Comparison of ENCODE assay signal across 15 cellular contexts in the genomic region with DNA sequence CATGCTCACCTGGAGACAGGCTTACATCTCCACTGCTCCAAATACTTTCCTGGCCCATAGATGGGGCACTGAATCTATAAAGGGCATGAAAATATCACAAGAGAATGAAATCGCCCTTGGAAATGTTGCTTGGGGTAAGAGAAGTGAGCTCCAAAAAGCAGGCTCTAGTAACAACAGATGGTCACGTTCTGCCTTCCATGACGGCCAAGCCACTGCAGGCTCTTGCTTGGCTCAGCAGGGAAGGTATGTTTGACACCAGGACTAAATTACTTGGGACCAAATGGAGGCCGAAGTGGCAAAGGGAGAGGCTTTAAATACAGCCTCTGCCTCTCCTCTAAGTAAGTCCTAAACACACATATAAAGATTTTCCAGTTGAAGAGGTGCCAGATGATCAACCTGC. TPM values are rescaled to one million over a fixed set of nuclear protein-coding genes. Genes with fewer than 3 reads are reported as not detected.
A peak's percentile ranks its signal among the peaks of the same experiment; 100 is the strongest.
DNase-seq lines count a peak whose midpoint lies in the region; ATAC-seq and TF ChIP-seq lines count a peak whose summit lies in the region.
"Had no signal": no experiment of that assay in that cellular context is flagged by ENCODE, and none has a peak within 500 bp of the region (broad histone marks: within the 10 kb centered on the region; RNA-seq: fewer than 3 reads in every experiment).

No MANE protein-coding gene starts in this region.

- no peak for TF ChIP-seq CTCF in heart left ventricle (IDR thresholded peaks at IDR 0.05)
- no peak for TF ChIP-seq CTCF in glutamatergic neuron (IDR thresholded peaks at IDR 0.05; ENCODE audit: partially characterized antibody, unreplicated experiment)
- TF ChIP-seq CTCF in neural progenitor cell (IDR thresholded peaks at IDR 0.05), result no peak

- H3K27me3 ChIP-seq in heart left ventricle, result no peaks in the 10 kb centered on the region
- peaks cover 0 to 13% (median 8%) of the 10 kb centered on the region in 5 donors for H3K27me3 ChIP-seq in subcutaneous abdominal adipose tissue (ENCODE audit: control insufficient read depth in 5 of 5, insufficient read depth in 4 of 5, low read length in 5 of 5)
- peaks cover 14% of the 10 kb centered on the region for H3K27me3 ChIP-seq in neural progenitor cell

- peak overlapping the region in 2 of 12 donors; percentile 3 to 6 for H3K4me3 ChIP-seq in heart left ventricle
- no peak overlapping the region for H3K4me3 ChIP-seq in subcutaneous abdominal adipose tissue (ENCODE audit: low read depth in 1 of 5, low read length in 5 of 5)
- no peak overlapping the region for H3K4me3 ChIP-seq in neural progenitor cell
- H3K4me3 ChIP-seq: A549, K562, SK-N-MC had no signal

- no peak for TF ChIP-seq POLR2A in heart left ventricle (IDR thresholded peaks at IDR 0.05)

- H3K27me3 Mint-ChIP-seq in glutamatergic neuron (ENCODE audit: unreplicated experiment) (peaks cover 20% of the 10 kb centered on the region), neural progenitor cell (ENCODE audit: insufficient read depth, low read depth) (peaks cover 7% of the 10 kb centered on the region)
- H3K27me3 Mint-ChIP-seq: CD4-positive, alpha-beta T cell had no signal

- peak overlapping the region; percentile 66 for H3K4me3 Mint-ChIP-seq in glutamatergic neuron (ENCODE audit: unreplicated experiment)
- H3K4me3 Mint-ChIP-seq in neural progenitor cell, result no peak overlapping the region
- H3K4me3 Mint-ChIP-seq: CD4-positive, alpha-beta T cell had no signal

- H3K9ac ChIP-seq in subcutaneous abdominal adipose tissue (ENCODE audit: low read length in 5 of 5) (no peak overlapping the region), neural progenitor cell (no peak overlapping the region)

- peaks cover 70% of the 10 kb centered on the region for H4K20me1 ChIP-seq in neural progenitor cell (ENCODE audit: low read depth)

- DNase-seq in heart left ventricle, result no peak
- DNase-seq in cardiac septum (ENCODE audit: low spot score), result no peak
- DNase-seq in NCI-H1694 treated with DMSO at 0.1 percent for 48 hours (lab: John Stamatoyannopoulos, UW), result peak; percentile 84
- no peak for DNase-seq in glutamatergic neuron
- no peak for DNase-seq in neural progenitor cell (ENCODE audit: low spot score)
- DNase-seq: Caco-2; CD4-positive, alpha-beta T cell; NCI-H1105 treated with DMSO at 0.1 percent for 48 hours; NCI-H187; SHP77 had no signal

- H3K9me3 ChIP-seq in heart left ventricle, result no peaks in the 10 kb centered on the region
- no peaks in the 10 kb centered on the region for H3K9me3 ChIP-seq in subcutaneous abdominal adipose tissue (ENCODE audit: control insufficient read depth in 5 of 5, low read length in 5 of 5)
- H3K9me3 ChIP-seq in neural progenitor cell (ENCODE audit: low read depth), result no peaks in the 10 kb centered on the region
- H3K9me3 ChIP-seq: A549, Caco-2 had no signal

- intact Hi-C loops in heart left ventricle (cut with DNase I), result no loop called here
- intact Hi-C loops in cardiac septum (cut with DNase I), result no loop called here

- 84 to 89% (median 86%) methylated on average over 4 of the region's 4 CpGs for WGBS in heart left ventricle, 4 donors

- H3K9me3 Mint-ChIP-seq in glutamatergic neuron (ENCODE audit: unreplicated experiment), result peaks cover 20% of the 10 kb centered on the region
- H3K9me3 Mint-ChIP-seq in neural progenitor cell, result no peaks in the 10 kb centered on the region
- H3K9me3 Mint-ChIP-seq: CD4-positive, alpha-beta T cell had no signal

- ATAC-seq in heart left ventricle (no peak), HG03175 (IDR thresholded peaks at IDR 0.05; ENCODE audit: unreplicated experiment) (no peak)
- ATAC-seq: A549, K562 had no signal

- H3K36me3 Mint-ChIP-seq in glutamatergic neuron (ENCODE audit: unreplicated experiment), result no peaks in the 10 kb centered on the region
- peaks cover 7% of the 10 kb centered on the region for H3K36me3 Mint-ChIP-seq in neural progenitor cell

- peaks cover 0 to 8% (median 0%) of the 10 kb centered on the region in 9 donors for H3K36me3 ChIP-seq in heart left ventricle
- H3K36me3 ChIP-seq in subcutaneous abdominal adipose tissue (ENCODE audit: control insufficient read depth in 5 of 5, insufficient read depth in 5 of 5, low read length in 5 of 5), result peaks cover 0 to 5% (median 0%) of the 10 kb centered on the region in 5 donors
- no peaks in the 10 kb centered on the region for H3K36me3 ChIP-seq in neural progenitor cell

- H2AFZ ChIP-seq in neural progenitor cell (replicated peaks), result no peak overlapping the region

- no peak overlapping the region for H3K4me2 ChIP-seq in neural progenitor cell
- H3K4me2 ChIP-seq: A549 had no signal

- H3K27ac Mint-ChIP-seq in glutamatergic neuron (ENCODE audit: unreplicated experiment), result peak overlapping the region; percentile 92
- no peak overlapping the region for H3K27ac Mint-ChIP-seq in neural progenitor cell
- H3K27ac Mint-ChIP-seq: CD4-positive, alpha-beta T cell had no signal

- H3K27ac ChIP-seq in heart left ventricle (peak overlapping the region; percentile 44 to 81 (median 72)), subcutaneous abdominal adipose tissue (ENCODE audit: low read depth, low read length) (peak overlapping the region; percentile 30), neural progenitor cell (no peak overlapping the region)
- H3K27ac ChIP-seq: A549, SK-N-MC had no signal

- peaks cover 8% of the 10 kb centered on the region for H3K79me2 ChIP-seq in neural progenitor cell (ENCODE audit: low read depth)

- H3K4me1 ChIP-seq in heart left ventricle (peaks cover 8 to 77% (median 55%) of the 10 kb centered on the region in 12 donors), subcutaneous abdominal adipose tissue (ENCODE audit: control insufficient read depth in 5 of 5, insufficient read depth in 5 of 5, low read length in 5 of 5) (peaks cover 12 to 74% (median 32%) of the 10 kb centered on the region in 5 donors), neural progenitor cell (peaks cover 6% of the 10 kb centered on the region)

- peaks cover 40% of the 10 kb centered on the region for H3K4me1 Mint-ChIP-seq in glutamatergic neuron (ENCODE audit: low read depth, unreplicated experiment)
- peaks cover 43% of the 10 kb centered on the region for H3K4me1 Mint-ChIP-seq in neural progenitor cell

- H3F3A ChIP-seq in neural progenitor cell (ENCODE audit: low read depth), result no peaks in the 10 kb centered on the region

RNA-seq across cellular contexts. Expression of a gene that starts 5.3 kb away (rescaled TPM):
- total RNA-seq in heart left ventricle, result 100 to 1,000 TPM; 134 to 171 (median 156) TPM
- 10 to 100 TPM; 64.5 to 93.2 TPM for polyA plus RNA-seq in heart left ventricle
- total RNA-seq in cardiac septum, result 158 TPM
- total RNA-seq in glutamatergic neuron (ENCODE audit: unreplicated experiment), result 219 TPM
- 36.7 and 92.7 TPM in 2 replicates for total RNA-seq in neural progenitor cell (ENCODE audit: low replicate concordance)
